Comparison of ENCODE assay signal across 9 cellular contexts in the genomic region with DNA sequence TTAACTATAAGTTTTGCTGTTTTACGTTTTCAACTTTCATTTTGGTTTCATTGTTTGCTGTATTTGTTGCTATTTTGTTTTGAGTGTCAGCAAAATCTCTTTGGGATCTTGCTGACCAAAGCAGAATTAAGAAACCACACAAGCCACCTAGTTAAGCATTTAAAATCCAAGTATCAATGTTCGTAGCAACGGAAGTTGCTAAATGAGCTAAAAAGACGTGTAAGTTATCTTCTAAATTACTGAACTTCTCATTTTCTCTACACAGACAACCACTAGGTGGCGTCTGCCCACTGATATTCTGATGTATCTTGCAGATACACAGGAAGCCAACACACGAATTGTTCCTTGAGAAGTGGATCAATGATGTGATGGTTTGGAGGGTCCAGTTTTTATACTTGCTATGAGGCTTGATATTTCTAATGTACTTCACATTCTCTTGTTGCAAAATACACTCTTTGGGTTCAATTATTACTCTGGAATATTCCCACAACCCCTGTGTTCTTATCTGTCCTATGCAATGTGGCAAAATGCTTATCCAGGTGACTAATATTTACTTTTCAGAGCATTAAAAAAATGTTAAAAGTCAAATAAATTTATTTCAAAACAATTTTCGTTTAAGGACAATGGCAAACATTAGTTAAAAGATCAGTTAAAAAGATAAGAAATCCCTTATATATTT.
DNase-seq lines count a peak whose midpoint lies in the region; ATAC-seq, FAIRE-seq and TF ChIP-seq lines count a peak whose summit lies in the region.
"Had no signal": no experiment of that assay in that cellular context is flagged by ENCODE, and none has a peak within 500 bp of the region (broad histone marks: within the 10 kb centered on the region; RNA-seq: fewer than 3 reads in every experiment).

No MANE protein-coding gene starts in this region.

- ATAC-seq in left ventricle myocardium superior (no peak), GM21717 (IDR thresholded peaks at IDR 0.05; ENCODE audit: unreplicated experiment) (peak; percentile 88), right lobe of liver (peak; percentile 68 to 77 (median 74))
- ATAC-seq: naive thymus-derived CD8-positive, alpha-beta T cell had no signal

- H3K27me3 ChIP-seq in cardiac muscle cell = no peaks in the 10 kb centered on the region
- no peaks in the 10 kb centered on the region for H3K27me3 ChIP-seq in bronchial epithelial cell (ENCODE audit: control insufficient read depth, insufficient read depth, low read length)
- H3K27me3 ChIP-seq in right lobe of liver = no peaks in the 10 kb centered on the region

- H3K9me3 ChIP-seq in cardiac muscle cell (ENCODE audit: low read depth) (no peaks in the 10 kb centered on the region), right lobe of liver (no peaks in the 10 kb centered on the region)

- H3K4me3 ChIP-seq in cardiac muscle cell (no peak overlapping the region), bronchial epithelial cell (ENCODE audit: low read depth, low read length) (no peak overlapping the region), right lobe of liver (peak overlapping the region in 1 of 3 donors; percentile 30)

- H3K4me1 ChIP-seq in cardiac muscle cell (ENCODE audit: low read depth) (no peaks in the 10 kb centered on the region), right lobe of liver (no peaks in the 10 kb centered on the region)

- WGBS in right lobe of liver (ENCODE audit: insufficient coverage, low coverage, low lambda C conversion rate, missing lambda C conversion rate) = 6% methylated on average over 7 of the region's 7 CpGs

- H3K36me3 ChIP-seq in cardiac muscle cell (no peaks in the 10 kb centered on the region), bronchial epithelial cell (ENCODE audit: control insufficient read depth, insufficient read depth, low read length) (no peaks in the 10 kb centered on the region), right lobe of liver (no peaks in the 10 kb centered on the region)

- intact Hi-C loops in left ventricle myocardium superior (cut with micrococcal nuclease) (loop anchor here (2.0 kb wide), 1 partner anchor 380 kb away; no protein-coding TSS in a partner anchor), right lobe of liver (cut with DNase I) (no loop called here)

- H3K27ac ChIP-seq in cardiac muscle cell (no peak overlapping the region), right lobe of liver (no peak overlapping the region)

- DNase-seq in cardiac muscle cell (ENCODE audit: low read depth in 1 of 2, low spot score in 1 of 2) (peak; percentile 68 to 78), left ventricle myocardium superior (no peak), HuH-7 (ENCODE audit: low spot score) (peak; percentile 10), RPMI7951 (ENCODE audit: low read depth) (peak; percentile 37), bronchial epithelial cell (ENCODE audit: low read depth) (peak; percentile 61), right lobe of liver (peak in 1 of 3 donors; percentile 59)
- peak; percentile 5 for DNase-seq in stimulated activated CD8-positive, alpha-beta memory T cell treated with anti-CD3 and anti-CD28 coated beads, Interleukin-7, amount 100 ng/mL, for 24 hours (ENCODE audit: low read depth)

- TF ChIP-seq POLR2A in right lobe of liver (IDR thresholded peaks at IDR 0.05) = no peak

- FAIRE-seq in bronchial epithelial cell (lab: Jason Lieb, UNC) = no peak

- peak; percentile 71 for TF ChIP-seq CTCF in cardiac muscle cell (IDR thresholded peaks at IDR 0.05; ENCODE audit: low read depth, low read length)
- TF ChIP-seq CTCF in bronchial epithelial cell (IDR thresholded peaks at IDR 0.05; ENCODE audit: insufficient read depth, low read length, severe bottlenecking) = peak; percentile 73
- TF ChIP-seq CTCF in right lobe of liver (IDR thresholded peaks at IDR 0.05) = peak; percentile 68 to 86 (median 78)
